ENCODE assay signal across 12 cellular contexts in the genomic region with DNA sequence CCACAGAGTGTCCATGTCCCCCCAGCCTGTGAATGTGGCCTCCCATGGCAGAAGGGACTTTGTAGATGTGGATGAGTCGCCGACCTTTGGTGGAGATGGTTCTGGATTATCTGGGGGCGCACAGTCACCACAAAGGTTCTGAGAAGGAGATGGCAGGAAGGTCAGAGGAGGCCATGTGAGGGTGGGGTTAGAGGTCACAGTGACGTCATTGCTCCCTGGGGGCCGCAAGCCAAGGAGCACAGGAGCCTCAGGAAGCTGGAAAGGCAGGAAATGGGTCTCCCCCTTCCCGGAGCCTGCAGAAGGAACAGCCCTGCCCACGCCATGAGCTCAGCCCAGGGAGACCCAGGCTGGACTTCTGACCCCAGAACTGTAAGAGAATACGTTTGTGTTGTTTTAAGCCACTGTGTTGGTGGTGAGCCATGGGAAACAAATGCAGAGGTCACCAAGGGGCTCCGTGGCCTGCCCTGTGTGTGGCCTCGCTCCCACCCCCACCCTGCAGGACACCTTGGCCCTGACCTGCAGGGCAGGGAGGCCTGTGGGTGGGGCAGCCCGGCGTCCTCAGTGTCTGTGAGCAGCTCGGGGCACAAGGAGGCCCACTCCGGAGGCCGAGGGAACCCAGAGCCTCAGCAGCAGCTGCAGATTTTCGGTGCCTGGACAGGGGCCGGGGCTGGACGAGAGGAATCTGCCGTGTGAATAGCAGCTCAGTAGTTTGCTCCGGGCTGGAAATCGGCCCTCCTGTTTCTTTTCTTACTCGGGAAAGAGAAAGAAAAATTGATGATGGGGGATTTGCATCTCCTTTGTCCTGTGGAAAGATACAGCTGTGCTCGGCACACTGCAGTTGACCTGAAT. TPM values are rescaled to one million over a fixed set of nuclear protein-coding genes. Genes with fewer than 3 reads are reported as not detected.
DNase-seq lines count a peak whose midpoint lies in the region; ATAC-seq and TF ChIP-seq lines count a peak whose summit lies in the region.
"Had no signal": no experiment of that assay in that cellular context is flagged by ENCODE, and none has a peak within 500 bp of the region (broad histone marks: within the 10 kb centered on the region; RNA-seq: fewer than 3 reads in every experiment).

No MANE protein-coding gene starts in this region.

- TF ChIP-seq POLR2A in right lobe of liver (IDR thresholded peaks at IDR 0.05): peak; percentile 3

- peaks cover 32% of the 10 kb centered on the region for H3K4me1 Mint-ChIP-seq in activated T-cell treated with anti-CD3 and anti-CD28 coated beads, Interleukin-2, amount 50 U/mL, for 24 hours (ENCODE audit: low read depth)
- H3K4me1 Mint-ChIP-seq in chondrocyte (ENCODE audit: low read depth): peaks cover 24% of the 10 kb centered on the region

- H3K36me3 ChIP-seq in right lobe of liver: no peaks in the 10 kb centered on the region
- H3K36me3 ChIP-seq: upper lobe of left lung had no signal

- H3K27me3 ChIP-seq in right lobe of liver: no peaks in the 10 kb centered on the region
- H3K27me3 ChIP-seq: upper lobe of left lung had no signal

- H3K9me3 Mint-ChIP-seq in activated T-cell treated with anti-CD3 and anti-CD28 coated beads, Interleukin-2, amount 50 U/mL, for 24 hours: no peaks in the 10 kb centered on the region
- no peaks in the 10 kb centered on the region for H3K9me3 Mint-ChIP-seq in chondrocyte (ENCODE audit: low read depth)

- ATAC-seq in right lobe of liver: peak; percentile 41 to 72 (median 70)

- H3K27me3 Mint-ChIP-seq in activated T-cell treated with anti-CD3 and anti-CD28 coated beads, Interleukin-2, amount 50 U/mL, for 24 hours: no peaks in the 10 kb centered on the region
- H3K27me3 Mint-ChIP-seq in chondrocyte (ENCODE audit: low read depth): no peaks in the 10 kb centered on the region

- WGBS in right lobe of liver (ENCODE audit: insufficient coverage, low coverage, low lambda C conversion rate, missing lambda C conversion rate): 43% methylated on average over 13 of the region's 23 CpGs

- H3K9me3 ChIP-seq in right lobe of liver: no peaks in the 10 kb centered on the region
- H3K9me3 ChIP-seq: upper lobe of left lung had no signal

- H3K27ac ChIP-seq in right lobe of liver (peak overlapping the region; percentile 77 to 90 (median 83)), temporal lobe (ENCODE audit: low read depth, low read length) (peak overlapping the region; percentile 63)
- H3K27ac ChIP-seq: upper lobe of left lung, VCaP had no signal

- in situ Hi-C loops in ACHN (cut with HindIII; ENCODE audit: low pct_ligation_motif_present, low pct_unique_long_range_greater_than_20kb, low sequenced_read_pairs): no loop called here

- H3K4me1 ChIP-seq in right lobe of liver: peaks cover 0 to 67% (median 34%) of the 10 kb centered on the region in 4 donors

- peak overlapping the region; percentile 80 for H3K27ac Mint-ChIP-seq in activated T-cell treated with anti-CD3 and anti-CD28 coated beads, Interleukin-2, amount 50 U/mL, for 24 hours
- H3K27ac Mint-ChIP-seq in chondrocyte (ENCODE audit: unreplicated experiment): peak overlapping the region; percentile 42
- H3K27ac Mint-ChIP-seq: HFFc6 had no signal

- TF ChIP-seq CTCF in chondrocyte (IDR thresholded peaks at IDR 0.05) (no peak), right lobe of liver (IDR thresholded peaks at IDR 0.05) (no peak)

- H3K4me3 ChIP-seq in right lobe of liver: peak overlapping the region in 2 of 3 donors; percentile 2 to 21
- H3K4me3 ChIP-seq: upper lobe of left lung had no signal

- H3K36me3 Mint-ChIP-seq in activated T-cell treated with anti-CD3 and anti-CD28 coated beads, Interleukin-2, amount 50 U/mL, for 24 hours (ENCODE audit: low read depth): no peaks in the 10 kb centered on the region
- H3K36me3 Mint-ChIP-seq in chondrocyte (ENCODE audit: low read depth): no peaks in the 10 kb centered on the region

- H3K4me3 Mint-ChIP-seq in activated T-cell treated with anti-CD3 and anti-CD28 coated beads, Interleukin-2, amount 50 U/mL, for 24 hours: no peak overlapping the region
- H3K4me3 Mint-ChIP-seq in chondrocyte (ENCODE audit: unreplicated experiment): peak overlapping the region; percentile 23
- H3K4me3 Mint-ChIP-seq: HFFc6 had no signal

- intact Hi-C loops in right lobe of liver (cut with DNase I): loop anchor here in 1 of 2 donors (10.0 kb wide), 1 partner anchor 78 kb away; no protein-coding TSS in a partner anchor

- no peak for DNase-seq in activated T-cell treated with anti-CD3 and anti-CD28 coated beads, Interleukin-2, amount 50 U/mL, for 24 hours
- DNase-seq in activated T-cell treated with anti-CD3 and anti-CD28 coated beads, Interleukin-2, amount 50 U/mL, for 1 hour: no peak
- no peak for DNase-seq in chondrocyte (ENCODE audit: low spot score)
- DNase-seq in right lobe of liver: peak; percentile 79 to 83 (median 82)
- DNase-seq in occipital lobe (lab: John Stamatoyannopoulos, UW): no peak
- no peak for DNase-seq in NCI-H2196 (lab: John Stamatoyannopoulos, UW; ENCODE audit: unreplicated experiment)
- DNase-seq in ACHN: no peak
- DNase-seq: HFFc6, NCI-H82 had no signal

RNA-seq across cellular contexts. Expression of a gene that starts 32.1 kb away (rescaled TPM):
- total RNA-seq in chondrocyte (23.8 to 44.8 TPM (median 31.7 TPM) in 3 replicates), right lobe of liver (10 to 100 TPM; 29.7 to 72.0 (median 34.8) TPM), temporal lobe (48.7 TPM), occipital lobe (55.8 TPM)

Comparison
In these comparisons a context has a peak if more than half of its experiments do, and no peak if none do; other contexts are left out.
1. DNase-seq: peak in right lobe of liver (3 of 3); none in activated T-cell treated with anti-CD3 and anti-CD28 coated beads, Interleukin-2, amount 50 U/mL, for 24 hours (single experiment), activated T-cell treated with anti-CD3 and anti-CD28 coated beads, Interleukin-2, amount 50 U/mL, for 1 hour (single experiment), chondrocyte (single experiment), occipital lobe (single experiment), NCI-H2196 (single experiment) and ACHN (single experiment).